ENCODE assay signal across 11 cellular contexts in genomic region chr9:133737774-133738038, GRCh38. TPM values are rescaled to one million over a fixed set of nuclear protein-coding genes. Genes with fewer than 3 reads are reported as not detected.
A peak's percentile ranks its signal among the peaks of the same experiment; 100 is the strongest.
DNase-seq lines count a peak whose midpoint lies in the region; ATAC-seq, FAIRE-seq and TF ChIP-seq lines count a peak whose summit lies in the region.
"Had no signal": no experiment of that assay in that cellular context is flagged by ENCODE, and none has a peak within 500 bp of the region (broad histone marks: within the 10 kb centered on the region; RNA-seq: fewer than 3 reads in every experiment).

No MANE protein-coding gene starts in this region.

- no peaks in the 10 kb centered on the region for H3K27me3 Mint-ChIP-seq in activated T-cell treated with anti-CD3 and anti-CD28 coated beads, Interleukin-2, amount 50 U/mL, for 24 hours
- H3K27me3 Mint-ChIP-seq in CD14-positive monocyte (ENCODE audit: low read depth in 3 of 3), result peaks cover 1 to 6% (median 2%) of the 10 kb centered on the region in 3 donors
- H3K27me3 Mint-ChIP-seq: naive thymus-derived CD4-positive, alpha-beta T cell had no signal

- H3K36me3 ChIP-seq in K562 (ENCODE audit: control insufficient read depth, insufficient read depth, low read length) (no peaks in the 10 kb centered on the region), mesenchymal stem cell (ENCODE audit: control insufficient read depth in 1 of 2, insufficient read depth in 2 of 2, low read depth in 1 of 2, low read length in 2 of 2) (no peaks in the 10 kb centered on the region), thoracic aorta (no peaks in the 10 kb centered on the region)
- H3K36me3 ChIP-seq: SJSA1 had no signal

- no TSS peak for BruUV-seq in K562 (replicated peaks; lab: Mats Ljungman, UMichigan)

- H3K4me3 ChIP-seq in K562 (no peak overlapping the region), mesenchymal stem cell (ENCODE audit: insufficient read depth in 1 of 2, low read depth in 1 of 2, low read length in 2 of 2) (peak overlapping the region; percentile 39 to 64), thoracic aorta (peak overlapping the region; percentile 64)

- H2BK120ac ChIP-seq in mesenchymal stem cell (ENCODE audit: low read depth, low read length), result peak overlapping the region; percentile 55

- H4K91ac ChIP-seq in mesenchymal stem cell (ENCODE audit: low read length), result peak overlapping the region; percentile 87

- H3K27me3 ChIP-seq in K562 (ENCODE audit: control insufficient read depth in 2 of 2, insufficient read depth in 2 of 2, low read length in 2 of 2), result peaks cover 0 to 32% of the 10 kb centered on the region in 2 experiments; a peak in 2 of 5 replicates
- peaks cover 17 to 49% of the 10 kb centered on the region in 2 experiments for H3K27me3 ChIP-seq in mesenchymal stem cell (ENCODE audit: control insufficient read depth in 1 of 2, insufficient read depth in 1 of 2, low read length in 2 of 2)
- no peaks in the 10 kb centered on the region for H3K27me3 ChIP-seq in thoracic aorta (replicated peaks; ENCODE audit: insufficient read depth)
- H3K27me3 ChIP-seq: SJSA1 had no signal

- CTCF ChIA-PET in K562 (lab: Yijun Ruan, JAX; ENCODE audit: low intra/inter-chr PET ratio), result no interaction called here

- peak overlapping the region; percentile 83 for H2AFZ ChIP-seq in K562 (ENCODE audit: low read depth, low read length)
- H2AFZ ChIP-seq in mesenchymal stem cell (ENCODE audit: low read depth, low read length), result peak overlapping the region; percentile 90

- no peaks in the 10 kb centered on the region for H3K9me1 ChIP-seq in K562 (ENCODE audit: control insufficient read depth, insufficient read depth, low read length)

- TF ChIP-seq CTCF in K562 (IDR thresholded peaks at IDR 0.05 in 2 of 3, conservative IDR thresholded peaks at IDR 0.05 in 1 of 3; ENCODE audit: insufficient read depth in 2 of 3, low read depth in 1 of 3, low read length in 3 of 3), result no peak
- no peak for TF ChIP-seq CTCF in thoracic aorta (IDR thresholded peaks at IDR 0.05)
- no peak for TF ChIP-seq CTCF in CD14-positive monocyte (IDR thresholded peaks at IDR 0.05)

- no peak overlapping the region for H3K23ac ChIP-seq in mesenchymal stem cell (ENCODE audit: low read length in 2 of 2)

- peak overlapping the region; percentile 18 to 83 for H2BK12ac ChIP-seq in mesenchymal stem cell (ENCODE audit: low read length in 2 of 2)

- DNase-seq in activated T-cell treated with anti-CD3 and anti-CD28 coated beads, Interleukin-2, amount 50 U/mL, for 24 hours, result no peak
- DNase-seq in activated T-cell treated with anti-CD3 and anti-CD28 coated beads for 4 hours (no peak), K562 (ENCODE audit: extremely low read depth in 1 of 4, low spot score in 3 of 4) (no peak), mesenchymal stem cell (peak; percentile 72), thoracic aorta (ENCODE audit: low spot score) (no peak), CD14-positive monocyte (ENCODE audit: low spot score) (no peak), AG08396 (ENCODE audit: low spot score) (no peak)

- H3K36me3 Mint-ChIP-seq in activated T-cell treated with anti-CD3 and anti-CD28 coated beads, Interleukin-2, amount 50 U/mL, for 24 hours (ENCODE audit: low read depth), result no peaks in the 10 kb centered on the region
- H3K36me3 Mint-ChIP-seq in CD14-positive monocyte, result no peaks in the 10 kb centered on the region
- H3K36me3 Mint-ChIP-seq: naive thymus-derived CD4-positive, alpha-beta T cell had no signal

- TF ChIP-seq POLR2A in K562 (conservative IDR thresholded peaks at IDR 0.05), result no peak

- no peaks in the 10 kb centered on the region for H3K79me1 ChIP-seq in mesenchymal stem cell (replicated peaks; ENCODE audit: low read length, poor library complexity, severe bottlenecking)

- no peak for TF ChIP-seq RAD21 in K562 (CRISPR knock-in tag; conservative IDR thresholded peaks at IDR 0.05 in 1 of 2, IDR thresholded peaks at IDR 0.05 in 1 of 2)

- peak overlapping the region; percentile 84 to 96 for H3K18ac ChIP-seq in mesenchymal stem cell (ENCODE audit: low read depth in 1 of 2, low read length in 2 of 2)

- H3K9ac ChIP-seq in K562 (ENCODE audit: insufficient read depth in 1 of 2, low read depth in 2 of 2, low read length in 2 of 2) (no peak overlapping the region), mesenchymal stem cell (ENCODE audit: low read length) (no peak overlapping the region)

- H3K4me2 ChIP-seq in K562 (ENCODE audit: insufficient read depth, low read length) (no peak overlapping the region), mesenchymal stem cell (ENCODE audit: low read length, poor library complexity, severe bottlenecking) (no peak overlapping the region)

- H3K4me1 ChIP-seq in K562 (replicated peaks in 1 of 2; ENCODE audit: control insufficient read depth in 2 of 2, insufficient read depth in 2 of 2, low read length in 2 of 2) (peaks cover 0 to 15% of the 10 kb centered on the region in 2 experiments; a peak in 2 of 5 replicates), mesenchymal stem cell (ENCODE audit: control insufficient read depth, insufficient read depth, low read depth, low read length) (peaks cover 15% of the 10 kb centered on the region), thoracic aorta (ENCODE audit: control insufficient read depth in 1 of 2, low read depth in 2 of 2) (peaks cover 3 to 11% of the 10 kb centered on the region in 2 donors)

- intact Hi-C loops in K562 (cut with micrococcal nuclease), result no loop called here
- intact Hi-C loops in CD14-positive monocyte (cut with micrococcal nuclease), result no loop called here

- H2AK5ac ChIP-seq in mesenchymal stem cell (ENCODE audit: low read length, severe bottlenecking), result no peak overlapping the region

- 13% methylated on average over 5 of the region's 5 CpGs for WGBS in K562 (ENCODE audit: insufficient coverage, low coverage, missing lambda C conversion rate)
- 61% methylated on average over 4 of the region's 5 CpGs for WGBS in mesenchymal stem cell

- H3K4ac ChIP-seq in mesenchymal stem cell (ENCODE audit: low read depth in 1 of 2, low read length in 2 of 2), result peak overlapping the region; percentile 73 to 82

- H2BK5ac ChIP-seq in mesenchymal stem cell (ENCODE audit: low read depth, low read length, poor library complexity, severe bottlenecking), result no peak overlapping the region

- H3K9me3 ChIP-seq in K562 (replicated peaks; ENCODE audit: control insufficient read depth, insufficient read depth, low read depth, low read length) (no peaks in the 10 kb centered on the region), mesenchymal stem cell (ENCODE audit: control insufficient read depth, low read length) (no peaks in the 10 kb centered on the region), thoracic aorta (no peaks in the 10 kb centered on the region)
- H3K9me3 ChIP-seq: SJSA1 had no signal

- peaks cover 9% of the 10 kb centered on the region for H3K4me1 Mint-ChIP-seq in activated T-cell treated with anti-CD3 and anti-CD28 coated beads, Interleukin-2, amount 50 U/mL, for 24 hours (ENCODE audit: low read depth)
- H3K4me1 Mint-ChIP-seq in CD14-positive monocyte, result peaks cover 7% of the 10 kb centered on the region

- H3K9me3 Mint-ChIP-seq in activated T-cell treated with anti-CD3 and anti-CD28 coated beads, Interleukin-2, amount 50 U/mL, for 24 hours, result no peaks in the 10 kb centered on the region
- peaks cover 0 to 2% (median 0%) of the 10 kb centered on the region in 7 donors for H3K9me3 Mint-ChIP-seq in CD14-positive monocyte

- H3K79me2 ChIP-seq in K562 (ENCODE audit: control insufficient read depth, insufficient read depth, low read length), result no peaks in the 10 kb centered on the region

- POLR2A ChIA-PET in K562 (lab: Yijun Ruan, JAX), result interaction anchor here (0.6 to 0.7 kb wide), 2 partner anchors 19 to 220 kb away, joined by 3 read pairs; no protein-coding TSS in a partner anchor

- H3K27ac Mint-ChIP-seq in activated T-cell treated with anti-CD3 and anti-CD28 coated beads, Interleukin-2, amount 50 U/mL, for 24 hours, result peak overlapping the region; percentile 37
- H3K27ac Mint-ChIP-seq in CD14-positive monocyte, result peak overlapping the region in 1 of 7 donors; percentile 54
- H3K27ac Mint-ChIP-seq: naive thymus-derived CD4-positive, alpha-beta T cell had no signal

- peak overlapping the region in 1 of 2 experiments; percentile 83 for H3K14ac ChIP-seq in mesenchymal stem cell (ENCODE audit: low read length in 2 of 2)

- H4K8ac ChIP-seq in mesenchymal stem cell (ENCODE audit: low read length), result peak overlapping the region; percentile 88

- in situ Hi-C loops in K562 (cut with MboI), result no loop called here

- ATAC-seq in K562, result no peak
- no peak for ATAC-seq in thoracic aorta (ENCODE audit: insufficient number of reproducible peaks, low FRiP score, low read depth)
- no peak for ATAC-seq in GM21381 (IDR thresholded peaks at IDR 0.05; ENCODE audit: unreplicated experiment)

- FAIRE-seq in K562 (lab: Jason Lieb, UNC), result no peak

- no peak overlapping the region for H3K27ac ChIP-seq in K562 (ENCODE audit: extremely low read depth, low read depth, low read length)
- H3K27ac ChIP-seq in mesenchymal stem cell (ENCODE audit: low read length, poor library complexity, severe bottlenecking), result no peak overlapping the region
- no peak overlapping the region for H3K27ac ChIP-seq in thoracic aorta
- H3K27ac ChIP-seq: epithelial cell of prostate, SJSA1 had no signal

- H2BK15ac ChIP-seq in mesenchymal stem cell (ENCODE audit: low read depth, poor library complexity, severe bottlenecking), result peak overlapping the region; percentile 30

- peaks cover 9% of the 10 kb centered on the region; the same call in 1 of the 2 replicates for H4K20me1 ChIP-seq in K562 (replicated peaks; ENCODE audit: control insufficient read depth, insufficient read depth, low read length)

- H3K4me3 Mint-ChIP-seq in activated T-cell treated with anti-CD3 and anti-CD28 coated beads, Interleukin-2, amount 50 U/mL, for 24 hours, result no peak overlapping the region
- H3K4me3 Mint-ChIP-seq in CD14-positive monocyte, result no peak overlapping the region

- TF ChIP-seq EP300 in K562 (IDR thresholded peaks at IDR 0.05; ENCODE audit: low read length), result no peak

RNA-seq across cellular contexts. Expression of gene SARDH, which starts 0.4 kb away (rescaled TPM):
- 0.28 and 1.8 TPM in 2 replicates for total RNA-seq in K562 (2011; cell fraction: chromatin; rRNA removed; ENCODE audit: low replicate concordance)
- total RNA-seq in K562 (2011; cell fraction: nucleolus; rRNA removed), result 0.39 and 1.3 TPM in 2 replicates
- total RNA-seq in K562 (2011; cell fraction: nucleoplasm; rRNA removed), result 0.15 TPM in 1 of 2 replicates, not detected in the other
- not detected in 2 replicates for total RNA-seq in K562 (2014; rRNA removed)
- not detected in 2 replicates for total RNA-seq in K562 (2014; rRNA removed; fragmentation: Illumina TruSeq; extraction: Trizol)
- not detected in 2 replicates for total RNA-seq in K562 (2015; rRNA removed; fragmentation: Illumina TruSeq; extraction: Trizol)
- total RNA-seq in K562 (2021), result 0.25 TPM in 1 of 2 replicates, not detected in the other
- polyA plus RNA-seq in K562 (2011; rRNA removed), result 0.07 and 0.14 TPM in 2 replicates
- 0.04 and 0.21 TPM in 2 replicates for polyA plus RNA-seq in K562 (2011; cell fraction: cytosol; rRNA removed)
- 0.24 and 2.6 TPM in 2 replicates for polyA plus RNA-seq in K562 (2011; cell fraction: nucleus; rRNA removed)
- 0.11 and 0.16 TPM in 2 replicates for polyA plus RNA-seq in K562 (2012)
- polyA plus RNA-seq in K562 (2014; fragmentation: Illumina TruSeq; extraction: Trizol), result not detected in 2 replicates
- not detected for polyA plus RNA-seq in K562 (2014; fragmentation: Nextera tagmentation; extraction: Ambion mirVana)
- not detected in 2 replicates for polyA plus RNA-seq in K562 (2014; rRNA removed)
- polyA minus RNA-seq in K562 (2011; rRNA and poly(A)+ RNA removed), result 0.11 TPM in 1 of 2 replicates, not detected in the other
- not detected in 2 replicates for polyA minus RNA-seq in K562 (2011; cell fraction: cytosol; rRNA and poly(A)+ RNA removed)
- polyA minus RNA-seq in K562 (2011; cell fraction: nucleus; rRNA and poly(A)+ RNA removed), result 0.11 and 0.54 TPM in 2 replicates
- polyA plus RNA-seq in mesenchymal stem cell (2013, experiment 1 of 2), result 6.4 TPM
- 6.1 TPM for polyA plus RNA-seq in mesenchymal stem cell (2013, experiment 2 of 2)
- total RNA-seq in thoracic aorta, result 1 to 10 TPM; 1.8 to 4.3 TPM
- polyA plus RNA-seq in CD14-positive monocyte, result not detected
